ENCODE assay signal across 34 cellular contexts in genomic region chr18:52244658-52245057, GRCh38.
"Had no signal": no experiment of that assay in that cellular context is flagged by ENCODE, and none has a peak within 500 bp of the region (broad histone marks: within the 10 kb centered on the region; RNA-seq: fewer than 3 reads in every experiment).

No MANE protein-coding gene starts in this region.

- H3K27me3 ChIP-seq: adrenal gland, ascending aorta, body of pancreas, brain microvascular endothelial cell, breast epithelium, cardiac muscle cell had no signal

- H3K4me3 ChIP-seq: adrenal gland, ascending aorta, body of pancreas, breast epithelium, cardiac muscle cell had no signal

- H3K9me3 ChIP-seq: adrenal gland, ascending aorta, body of pancreas had no signal

- H3K27ac ChIP-seq: adrenal gland, ascending aorta, body of pancreas, brain microvascular endothelial cell, breast epithelium, cardiac muscle cell had no signal

- H3K36me3 ChIP-seq: adrenal gland, ascending aorta, brain microvascular endothelial cell, breast epithelium, cardiac muscle cell had no signal

- FAIRE-seq: astrocyte, bronchial epithelial cell had no signal

- H3K4me1 ChIP-seq: adrenal gland, ascending aorta, body of pancreas, breast epithelium had no signal

- DNase-seq: activated effector memory CD4-positive, alpha-beta T cell treated with anti-CD3 and anti-CD28 coated beads, Interleukin-2, amount 50 U/mL, for 16 hours; activated effector memory CD4-positive, alpha-beta T cell treated with Interleukin-2 at 50 U/mL for 16 hours; activated gamma-delta T cell; activated gamma-delta T cell treated with Interleukin-2 at 50 U/mL for 16 hours; activated naive CD4-positive, alpha-beta T cell; activated naive CD4-positive, alpha-beta T cell treated with anti-CD3 and anti-CD28 coated beads for 36 hours; activated naive CD4-positive, alpha-beta T cell treated with anti-CD3 and anti-CD28 coated beads, Interleukin-2, amount 10 ng/mL, durations not matched to agents 7 days and 5 days; activated naive CD4-positive, alpha-beta T cell treated with anti-CD3 and anti-CD28 coated beads, Interleukin-2, amount 50 U/mL, for 16 hours; activated naive CD4-positive, alpha-beta T cell treated with Interleukin-2 at 50 U/mL for 16 hours; activated naive CD8-positive, alpha-beta T cell treated with anti-CD3 and anti-CD28 coated beads for 36 hours; activated naive CD8-positive, alpha-beta T cell treated with anti-CD3 and anti-CD28 coated beads, Interleukin-2, amount 10 ng/mL, durations not matched to agents 7 days and 5 days; activated naive CD8-positive, alpha-beta T cell treated with anti-CD3 and anti-CD28 coated beads, Interleukin-2, amount 50 U/mL, for 24 hours; activated T-cell treated with anti-CD3 and anti-CD28 coated beads, Interleukin-2, amount 50 U/mL, for 1 hour; activated T-cell treated with anti-CD3 and anti-CD28 coated beads, Interleukin-2, amount 50 U/mL, for 24 hours; activated T-cell treated with anti-CD3 and anti-CD28 coated beads, Interleukin-2, amount 50 U/mL, for 4 hours; activated T-cell treated with anti-CD3 and anti-CD28 coated beads, Interleukin-2, amount 50 U/mL, for 48 hours; activated T-cell treated with anti-CD3 and anti-CD28 coated beads, Interleukin-2, amount 50 U/mL, for 72 hours; adrenal gland; amniotic stem cell; amygdala; anterior cingulate cortex; aorta; body of pancreas; brain microvascular endothelial cell; caudate nucleus; central memory CD4-positive, alpha-beta T cell; cerebellar nuclear complex had no signal

- ATAC-seq: activated naive CD4-positive, alpha-beta T cell treated with anti-CD3 and anti-CD28 coated beads, Interleukin-2, amount 50 U/mL, for 72 hours; activated naive CD8-positive, alpha-beta T cell treated with anti-CD3 and anti-CD28 coated beads, Interleukin-2, amount 50 U/mL, for 24 hours; activated T-cell treated with anti-CD3 and anti-CD28 coated beads, Interleukin-2, amount 50 U/mL, for 4 hours; activated T-cell treated with anti-CD3 and anti-CD28 coated beads, Interleukin-2, amount 50 U/mL, for 72 hours; activated T-helper 17 cell treated with anti-CD3 and anti-CD28 coated beads, Interleukin-2, amount 50 U/mL, for 72 hours; body of pancreas had no signal
